ENCODE assay signal across 17 cellular contexts in genomic region chr1:3814771-3815561, GRCh38. TPM values are rescaled to one million over a fixed set of nuclear protein-coding genes. Genes with fewer than 3 reads are reported as not detected.
DNase-seq lines count a peak whose midpoint lies in the region; ATAC-seq, FAIRE-seq and TF ChIP-seq lines count a peak whose summit lies in the region.
"Had no signal": no experiment of that assay in that cellular context is flagged by ENCODE, and none has a peak within 500 bp of the region (broad histone marks: within the 10 kb centered on the region; RNA-seq: fewer than 3 reads in every experiment).

No MANE protein-coding gene starts in this region.

- H3K9ac ChIP-seq in kidney (ENCODE audit: low read length in 2 of 2) = no peak overlapping the region
- H3K9ac ChIP-seq in neural progenitor cell = no peak overlapping the region

- ATAC-seq in upper lobe of right lung (peak; percentile 22), HG03025 (IDR thresholded peaks at IDR 0.05; ENCODE audit: low FRiP score, unreplicated experiment) (no peak)
- ATAC-seq: GM23338 had no signal

- peaks cover 3% of the 10 kb centered on the region for H3K27me3 Mint-ChIP-seq in neural progenitor cell (ENCODE audit: insufficient read depth, low read depth)
- H3K27me3 Mint-ChIP-seq: B cell; CD4-positive, alpha-beta memory T cell had no signal

- no peaks in the 10 kb centered on the region for H3K9me3 Mint-ChIP-seq in neural progenitor cell
- H3K9me3 Mint-ChIP-seq: CD4-positive, alpha-beta memory T cell had no signal

- no peak overlapping the region for H3K27ac ChIP-seq in kidney (ENCODE audit: low read depth in 2 of 2, low read length in 2 of 2)
- H3K27ac ChIP-seq in neural progenitor cell = no peak overlapping the region
- no peak overlapping the region for H3K27ac ChIP-seq in upper lobe of right lung
- H3K27ac ChIP-seq: C4-2B, HL-60 had no signal

- H3K9me3 ChIP-seq in kidney (ENCODE audit: control insufficient read depth in 1 of 2, low read length in 2 of 2) = no peaks in the 10 kb centered on the region
- no peaks in the 10 kb centered on the region for H3K9me3 ChIP-seq in neural progenitor cell (ENCODE audit: low read depth)
- no peaks in the 10 kb centered on the region for H3K9me3 ChIP-seq in upper lobe of right lung

- TF ChIP-seq CTCF in bronchial epithelial cell (IDR thresholded peaks at IDR 0.05; ENCODE audit: insufficient read depth, low read length, severe bottlenecking) (no peak), kidney (IDR thresholded peaks at IDR 0.05; ENCODE audit: borderline replicate concordance, extremely low read depth, insufficient read depth) (no peak), neural progenitor cell (IDR thresholded peaks at IDR 0.05) (no peak), upper lobe of right lung (IDR thresholded peaks at IDR 0.05) (no peak)

- peaks cover 5% of the 10 kb centered on the region for H3K36me3 Mint-ChIP-seq in neural progenitor cell

- intact Hi-C loops in kidney (cut with DNase I) = no loop called here
- intact Hi-C loops in upper lobe of right lung (cut with DNase I) = no loop called here

- FAIRE-seq in bronchial epithelial cell (lab: Jason Lieb, UNC) (peak; percentile 18), kidney (lab: Jason Lieb, UNC) (no peak)
- FAIRE-seq: A204.1, GM12892 had no signal

- H3K27me3 ChIP-seq in bronchial epithelial cell (ENCODE audit: control insufficient read depth, insufficient read depth, low read length) (no peaks in the 10 kb centered on the region), neural progenitor cell (no peaks in the 10 kb centered on the region), upper lobe of right lung (no peaks in the 10 kb centered on the region)

- H3F3A ChIP-seq in neural progenitor cell (ENCODE audit: low read depth) = no peaks in the 10 kb centered on the region

- H3K27ac Mint-ChIP-seq in neural progenitor cell = peak overlapping the region; percentile 82
- H3K27ac Mint-ChIP-seq: B cell, GM23338 had no signal

- no peaks in the 10 kb centered on the region for H3K79me2 ChIP-seq in neural progenitor cell (ENCODE audit: low read depth)

- H3K36me3 ChIP-seq in bronchial epithelial cell (ENCODE audit: control insufficient read depth, insufficient read depth, low read length) (peaks cover 12% of the 10 kb centered on the region), kidney (ENCODE audit: control insufficient read depth in 1 of 2, insufficient read depth in 2 of 2, low read length in 2 of 2) (peaks cover 6 to 16% of the 10 kb centered on the region in 2 donors), neural progenitor cell (no peaks in the 10 kb centered on the region), upper lobe of right lung (peaks cover 31% of the 10 kb centered on the region)

- DNase-seq in bronchial epithelial cell (ENCODE audit: low read depth) (no peak), kidney (peak; percentile 65), neural progenitor cell (ENCODE audit: low spot score) (no peak), upper lobe of right lung (peak; percentile 57), NCI-H1694 treated with DMSO at 0.1 percent for 48 hours (lab: John Stamatoyannopoulos, UW) (no peak)
- no peak for DNase-seq in central memory CD4-positive, alpha-beta T cell
- DNase-seq: CD4-positive, alpha-beta memory T cell; DMS153; GDM1; H7 had no signal

- no peak overlapping the region for H3K4me3 Mint-ChIP-seq in neural progenitor cell
- H3K4me3 Mint-ChIP-seq: B cell; CD4-positive, alpha-beta memory T cell; GM23338 had no signal

- peaks cover 22% of the 10 kb centered on the region for H3K4me1 Mint-ChIP-seq in neural progenitor cell
- H3K4me1 Mint-ChIP-seq: B cell had no signal

- no peak overlapping the region for H3K4me3 ChIP-seq in bronchial epithelial cell (ENCODE audit: low read depth, low read length)
- no peak overlapping the region for H3K4me3 ChIP-seq in kidney (ENCODE audit: low read length in 2 of 2)
- H3K4me3 ChIP-seq in neural progenitor cell = no peak overlapping the region
- no peak overlapping the region for H3K4me3 ChIP-seq in upper lobe of right lung
- H3K4me3 ChIP-seq: GM23338 had no signal

- no peaks in the 10 kb centered on the region for H4K20me1 ChIP-seq in neural progenitor cell (ENCODE audit: low read depth)

- no peak overlapping the region for H3K4me2 ChIP-seq in neural progenitor cell
- H3K4me2 ChIP-seq: GM23338 had no signal

- H3K4me1 ChIP-seq in kidney (ENCODE audit: control insufficient read depth in 1 of 2, insufficient read depth in 1 of 2, low read depth in 1 of 2, low read length in 2 of 2) (peaks cover 0 to 2% of the 10 kb centered on the region in 2 donors), neural progenitor cell (no peaks in the 10 kb centered on the region), upper lobe of right lung (no peaks in the 10 kb centered on the region)

- no peak overlapping the region for H2AFZ ChIP-seq in neural progenitor cell (replicated peaks)
- H2AFZ ChIP-seq: GM23338 had no signal

RNA-seq across cellular contexts. Expression of gene LRRC47, which starts 18.7 kb away (rescaled TPM):
- total RNA-seq in bronchial epithelial cell = 35.6 and 37.9 TPM in 2 replicates
- 42.4 TPM for total RNA-seq in kidney
- 28.8 TPM for polyA plus RNA-seq in kidney (ENCODE audit: insufficient read depth, low read depth, low replicate concordance)
- 32.5 and 51.0 TPM in 2 replicates for total RNA-seq in neural progenitor cell (ENCODE audit: low replicate concordance)
- 34.2 TPM for total RNA-seq in upper lobe of right lung

RNA-seq across cellular contexts. Expression of gene CEP104, which starts 42.0 kb away (rescaled TPM):
- 15.3 and 21.5 TPM in 2 replicates for total RNA-seq in bronchial epithelial cell
- 51.2 TPM for total RNA-seq in kidney
- polyA plus RNA-seq in kidney (ENCODE audit: insufficient read depth, low read depth, low replicate concordance) = 11.1 TPM
- total RNA-seq in neural progenitor cell (ENCODE audit: low replicate concordance) = 12.9 and 13.2 TPM in 2 replicates
- 61.0 TPM for total RNA-seq in upper lobe of right lung

RNA-seq across cellular contexts. Expression of gene DFFB, which starts 42.3 kb away (rescaled TPM):
- total RNA-seq in bronchial epithelial cell (2.6 and 3.9 TPM in 2 replicates), kidney (8.2 TPM), neural progenitor cell (ENCODE audit: low replicate concordance) (4.8 and 9.0 TPM in 2 replicates), upper lobe of right lung (8.5 TPM)
- 5.6 TPM for polyA plus RNA-seq in kidney (ENCODE audit: insufficient read depth, low read depth, low replicate concordance)

RNA-seq across cellular contexts. Expression of gene SMIM1, which starts 42.4 kb away (rescaled TPM):
- total RNA-seq in bronchial epithelial cell (1.2 TPM in 1 of 2 replicates, not detected in the other), kidney (7.0 TPM), neural progenitor cell (ENCODE audit: low replicate concordance) (9.1 TPM in 1 of 2 replicates, not detected in the other), upper lobe of right lung (9.3 TPM)
- 49.5 TPM for polyA plus RNA-seq in kidney (ENCODE audit: insufficient read depth, low read depth, low replicate concordance)

Comparison
In these comparisons a context has a peak if more than half of its experiments do, and no peak if none do; other contexts are left out.
1. DNase-seq: peak in kidney (single experiment) and upper lobe of right lung (single experiment); none in bronchial epithelial cell (single experiment), neural progenitor cell (single experiment), NCI-H1694 treated with DMSO at 0.1 percent for 48 hours (single experiment) and central memory CD4-positive, alpha-beta T cell (single experiment).